Comparison of ENCODE assay signal across 20 cellular contexts in genomic region chr22:41777749-41778395, GRCh38. TPM values are rescaled to one million over a fixed set of nuclear protein-coding genes. Genes with fewer than 3 reads are reported as not detected.
DNase-seq lines count a peak whose midpoint lies in the region; ATAC-seq, FAIRE-seq and TF ChIP-seq lines count a peak whose summit lies in the region.
"Had no signal": no experiment of that assay in that cellular context is flagged by ENCODE, and none has a peak within 500 bp of the region (broad histone marks: within the 10 kb centered on the region; RNA-seq: fewer than 3 reads in every experiment).

No MANE protein-coding gene starts in this region.

- H3K9me3 Mint-ChIP-seq in stimulated activated naive CD8-positive, alpha-beta T cell treated with anti-CD3 and anti-CD28 coated beads, Interleukin-15, amount 100 ng/mL, for 72 hours, result no peaks in the 10 kb centered on the region
- H3K9me3 Mint-ChIP-seq in endodermal cell, result no peaks in the 10 kb centered on the region
- H3K9me3 Mint-ChIP-seq: central memory CD8-positive, alpha-beta T cell had no signal

- no peak overlapping the region for H3K27ac ChIP-seq in endodermal cell (ENCODE audit: low read depth, low read length)
- H3K27ac ChIP-seq: pancreas, right lobe of liver, stomach had no signal

- no peak for TF ChIP-seq CTCF in epithelial cell of esophagus (IDR thresholded peaks at IDR 0.05; ENCODE audit: insufficient read depth, low read depth, low read length, missing control alignments)
- no peak for TF ChIP-seq CTCF in endodermal cell (conservative IDR thresholded peaks at IDR 0.05)
- no peak for TF ChIP-seq CTCF in GM13976 (IDR thresholded peaks at IDR 0.05; ENCODE audit: borderline replicate concordance, control extremely low read depth, extremely low read depth, insufficient read depth, missing control alignments)

- WGBS in endodermal cell (ENCODE audit: insufficient coverage in 1 of 2, insufficient read length in 1 of 2), 2 experiments, result 98 to 100% methylated on average over 1 of the region's 2 CpGs

- peaks cover 37% of the 10 kb centered on the region for H3K27me3 ChIP-seq in endodermal cell (ENCODE audit: control insufficient read depth, insufficient read depth, low read length, poor library complexity, severe bottlenecking)
- H3K27me3 ChIP-seq: pancreas, right lobe of liver had no signal

- H3K4me3 ChIP-seq in epithelial cell of esophagus (ENCODE audit: low read length), result no peak overlapping the region
- H3K4me3 ChIP-seq in endodermal cell (ENCODE audit: low read length), result no peak overlapping the region
- H3K4me3 ChIP-seq: HAP-1, pancreas, right lobe of liver, stomach had no signal

- no peak for DNase-seq in stimulated activated naive CD8-positive, alpha-beta T cell treated with anti-CD3 and anti-CD28 coated beads, Interleukin-15, amount 100 ng/mL, for 72 hours
- no peak for DNase-seq in stimulated activated naive CD8-positive, alpha-beta T cell treated with anti-CD3 and anti-CD28 coated beads, Interleukin-15, Interleukin-2, amounts not matched to agents 100 U/mL and 50 U/mL, for 24 hours
- DNase-seq in NOMO-1 treated with dmso at 0.1 percent for 144 hours (lab: John Stamatoyannopoulos, UW; ENCODE audit: unreplicated experiment) (peak; percentile 8), epithelial cell of esophagus (ENCODE audit: low read depth) (peak; percentile 64), RCC 7860 (ENCODE audit: low spot score) (no peak), frontal cortex (ENCODE audit: low spot score in 2 of 2) (no peak), endodermal cell (no peak), GM13976 (ENCODE audit: low spot score) (no peak)
- DNase-seq: activated T-cell treated with anti-CD3 and anti-CD28 coated beads, Interleukin-2, amount 50 U/mL, for 1 hour; anterior cingulate cortex; Calu3; head of caudate nucleus; NCI-H1105 treated with DMSO at 0.1 percent for 48 hours; NCI-H2107; NCI-H524 treated with DMSO at 0.1 percent for 48 hours; pancreas; right lobe of liver; stomach had no signal

- H3K4me1 ChIP-seq in endodermal cell (ENCODE audit: control insufficient read depth, insufficient read depth, low read length), result no peaks in the 10 kb centered on the region
- H3K4me1 ChIP-seq: HAP-1, pancreas, right lobe of liver had no signal

- H3K9ac ChIP-seq in endodermal cell (ENCODE audit: extremely low read depth, low read length, poor library complexity, severe bottlenecking), result no peak overlapping the region

- H3K4me3 Mint-ChIP-seq in stimulated activated naive CD8-positive, alpha-beta T cell treated with anti-CD3 and anti-CD28 coated beads, Interleukin-15, amount 100 ng/mL, for 72 hours, result no peak overlapping the region
- no peak overlapping the region for H3K4me3 Mint-ChIP-seq in endodermal cell
- H3K4me3 Mint-ChIP-seq: central memory CD8-positive, alpha-beta T cell had no signal

- H3K36me3 Mint-ChIP-seq in endodermal cell (ENCODE audit: low read depth), result no peaks in the 10 kb centered on the region

- peaks cover 32% of the 10 kb centered on the region for H3K4me1 Mint-ChIP-seq in stimulated activated naive CD8-positive, alpha-beta T cell treated with anti-CD3 and anti-CD28 coated beads, Interleukin-15, amount 100 ng/mL, for 72 hours
- peaks cover 38% of the 10 kb centered on the region for H3K4me1 Mint-ChIP-seq in endodermal cell

- FAIRE-seq in RCC 7860 (lab: Jason Lieb, UNC) (no peak), frontal cortex (lab: Jason Lieb, UNC) (no peak)
- FAIRE-seq: pancreas had no signal

- no peak for ATAC-seq in stimulated activated naive CD8-positive, alpha-beta T cell treated with anti-CD3 and anti-CD28 coated beads, Interleukin-15, amount 100 ng/mL, for 72 hours
- ATAC-seq in stimulated activated naive CD8-positive, alpha-beta T cell treated with anti-CD3 and anti-CD28 coated beads, Interleukin-15, Interleukin-2, amounts not matched to agents 100 U/mL and 50 U/mL, for 24 hours, result no peak
- ATAC-seq: pancreas, right lobe of liver had no signal

- no peaks in the 10 kb centered on the region for H3K27me3 Mint-ChIP-seq in stimulated activated naive CD8-positive, alpha-beta T cell treated with anti-CD3 and anti-CD28 coated beads, Interleukin-15, amount 100 ng/mL, for 72 hours
- peaks cover 51% of the 10 kb centered on the region for H3K27me3 Mint-ChIP-seq in endodermal cell (ENCODE audit: insufficient read depth)
- H3K27me3 Mint-ChIP-seq: central memory CD8-positive, alpha-beta T cell had no signal

- in situ Hi-C loops in GM13976 (cut with MboI; ENCODE audit: low sequenced_read_pairs, unreplicated experiment), result no loop called here

- no peaks in the 10 kb centered on the region for H3K36me3 ChIP-seq in endodermal cell (ENCODE audit: control insufficient read depth, insufficient read depth, low read length)
- H3K36me3 ChIP-seq: HAP-1, pancreas, right lobe of liver, stomach had no signal

- H3K27ac Mint-ChIP-seq in stimulated activated naive CD8-positive, alpha-beta T cell treated with anti-CD3 and anti-CD28 coated beads, Interleukin-15, amount 100 ng/mL, for 72 hours, result peak overlapping the region; percentile 79 to 89
- no peak overlapping the region for H3K27ac Mint-ChIP-seq in endodermal cell

- no peaks in the 10 kb centered on the region for H3K9me3 ChIP-seq in endodermal cell (ENCODE audit: control insufficient read depth, low read length)
- H3K9me3 ChIP-seq: HAP-1, pancreas, right lobe of liver, stomach had no signal

RNA-seq across cellular contexts. Expression of gene CCDC134, which starts 22.6 kb away (rescaled TPM):
- total RNA-seq in frontal cortex (14.3 TPM), endodermal cell (10 to 100 TPM; 15.0 to 21.0 TPM)
- polyA plus RNA-seq in endodermal cell (2013, experiment 1 of 2), result 7.2 TPM
- 8.8 TPM for polyA plus RNA-seq in endodermal cell (2013, experiment 2 of 2)

RNA-seq across cellular contexts. Expression of gene SREBF2, which starts 55.0 kb away (rescaled TPM):
- total RNA-seq in frontal cortex (56.3 TPM), endodermal cell (100 to 1,000 TPM; 125 to 135 TPM)
- polyA plus RNA-seq in endodermal cell (2013, experiment 1 of 2), result 220 TPM
- 204 TPM for polyA plus RNA-seq in endodermal cell (2013, experiment 2 of 2)

Comparison
In these comparisons a context has a peak if more than half of its experiments do, and no peak if none do; other contexts are left out.
1. DNase-seq: peak in NOMO-1 treated with dmso at 0.1 percent for 144 hours (single experiment) and epithelial cell of esophagus (single experiment); none in stimulated activated naive CD8-positive, alpha-beta T cell treated with anti-CD3 and anti-CD28 coated beads, Interleukin-15, amount 100 ng/mL, for 72 hours (0 of 2), stimulated activated naive CD8-positive, alpha-beta T cell treated with anti-CD3 and anti-CD28 coated beads, Interleukin-15, Interleukin-2, amounts not matched to agents 100 U/mL and 50 U/mL, for 24 hours (single experiment), RCC 7860 (single experiment), frontal cortex (0 of 2), endodermal cell (single experiment) and GM13976 (single experiment).